In genomic region chr1:66758247-66758755, GRCh38 we compare ENCODE assay signal across 8 cellular contexts. TPM values are rescaled to one million over a fixed set of nuclear protein-coding genes. Genes with fewer than 3 reads are reported as not detected.
DNase-seq lines count a peak whose midpoint lies in the region; ATAC-seq, FAIRE-seq and TF ChIP-seq lines count a peak whose summit lies in the region.

No MANE protein-coding gene starts in this region.

- intact Hi-C loops in GM12878 (cut with micrococcal nuclease; ENCODE audit: unreplicated experiment): no loop called here

- no peaks in the 10 kb centered on the region for H3K36me3 ChIP-seq in GM12878 (ENCODE audit: control insufficient read depth in 2 of 2, insufficient read depth in 2 of 2, low read length in 1 of 2)
- no peaks in the 10 kb centered on the region for H3K36me3 ChIP-seq in WERI-Rb-1

- peak overlapping the region; percentile 41; the same call in 1 of the 2 replicates for H3K4me2 ChIP-seq in GM12878 (ENCODE audit: control insufficient read depth, insufficient read depth)

- no peak overlapping the region for H3K4me3 Mint-ChIP-seq in T-helper 17 cell

- H3K27me3 ChIP-seq in GM12878 (replicated peaks in 1 of 2; ENCODE audit: control insufficient read depth in 2 of 2, insufficient read depth in 2 of 2, low read length in 1 of 2): no peaks in the 10 kb centered on the region
- H3K27me3 ChIP-seq in WERI-Rb-1 (ENCODE audit: insufficient read depth, low read depth, severe bottlenecking): no peaks in the 10 kb centered on the region
- peaks cover 63% of the 10 kb centered on the region for H3K27me3 ChIP-seq in foreskin keratinocyte

- DNase-seq in GM12864 (ENCODE audit: low read depth): peak; percentile 48
- peak; percentile 40 for DNase-seq in GM12878 (ENCODE audit: low read depth, low spot score)
- no peak for DNase-seq in WERI-Rb-1
- no peak for DNase-seq in SIG-M5 (lab: John Stamatoyannopoulos, UW)
- DNase-seq in foreskin keratinocyte: no peak
- DNase-seq in T-helper 17 cell: no peak

- SMC1A ChIA-PET in GM12878 (lab: Charles Lee; ENCODE audit: uncharacterized antibody, unreplicated experiment): interaction anchor here (0.6 to 1.7 kb wide), 8 partner anchors 8 to 1403 kb away, joined by 3 to 5 read pairs (median 4); no protein-coding TSS in a partner anchor

- no peak overlapping the region; the same call in 1 of the 2 replicates for H2AFZ ChIP-seq in GM12878 (ENCODE audit: control insufficient read depth, low read depth, low read length)

- H3K4me3 ChIP-seq in GM12864 (ENCODE audit: low read depth, low read length) (no peak overlapping the region), GM12878 (no peak overlapping the region), WERI-Rb-1 (ENCODE audit: low read depth, low read length) (no peak overlapping the region)

- 36% methylated on average over 1 of the region's 1 CpG for WGBS in GM12878 (ENCODE audit: insufficient coverage, insufficient replicate concordance, low lambda C conversion rate, missing lambda C conversion rate)

- TF ChIP-seq EP300 in GM12878 (IDR thresholded peaks at IDR 0.05; ENCODE audit: borderline replicate concordance in 1 of 2, control insufficient read depth in 1 of 2, low read depth in 2 of 2, low read length in 2 of 2): no peak

- no peaks in the 10 kb centered on the region for H4K20me1 ChIP-seq in GM12878 (ENCODE audit: control insufficient read depth, insufficient read depth)

- ATAC-seq in GM21529 (IDR thresholded peaks at IDR 0.05; ENCODE audit: unreplicated experiment): peak; percentile 100
- peak; percentile 100 for ATAC-seq in HG03575 (IDR thresholded peaks at IDR 0.05; ENCODE audit: extremely low read depth, insufficient number of reproducible peaks, low FRiP score, unreplicated experiment)
- peak; percentile 98 for ATAC-seq in GM12878
- ATAC-seq in foreskin keratinocyte: no peak
- no peak for ATAC-seq in T-helper 17 cell

- peak; percentile 95 for FAIRE-seq in GM12878 (lab: Jason Lieb, UNC)

- TF ChIP-seq RAD21 in GM12878 (IDR thresholded peaks at IDR 0.05; ENCODE audit: insufficient read depth, low read depth, low read length): no peak

- CTCF ChIA-PET in GM12878 (lab: Yijun Ruan, JAX): interaction anchor here (0.7 to 2.6 kb wide), 6 partner anchors 32 to 453 kb away, joined by 3 to 9 read pairs (median 3); no protein-coding TSS in a partner anchor

- no peaks in the 10 kb centered on the region for H3K79me2 ChIP-seq in GM12878 (ENCODE audit: control insufficient read depth, insufficient read depth, low read length)

- no peaks in the 10 kb centered on the region for H3K9me3 ChIP-seq in GM12878 (replicated peaks; ENCODE audit: control insufficient read depth, insufficient read depth, low read length)
- no peaks in the 10 kb centered on the region for H3K9me3 ChIP-seq in WERI-Rb-1 (ENCODE audit: severe bottlenecking)
- H3K9me3 ChIP-seq in T-helper 17 cell (ENCODE audit: control insufficient read depth, low read length, poor library complexity, severe bottlenecking): no peaks in the 10 kb centered on the region

- TF ChIP-seq CTCF in GM12864 (IDR thresholded peaks at IDR 0.05; ENCODE audit: low read depth, low read length, missing control alignments) (no peak), GM12878 (IDR thresholded peaks at IDR 0.05 in 2 of 3, conservative IDR thresholded peaks at IDR 0.05 in 1 of 3; ENCODE audit: control insufficient read depth in 2 of 3, extremely low read depth in 1 of 3, insufficient read depth in 1 of 3, low read depth in 3 of 3, low read length in 3 of 3) (no peak), WERI-Rb-1 (IDR thresholded peaks at IDR 0.05; ENCODE audit: low read depth, low read length) (no peak), foreskin keratinocyte (conservative IDR thresholded peaks at IDR 0.05) (no peak)

- no peak overlapping the region for H3K9ac ChIP-seq in GM12878 (ENCODE audit: control insufficient read depth, insufficient read depth, low read length)

- H3K4me1 ChIP-seq in GM12878 (ENCODE audit: control insufficient read depth, insufficient read depth, low read length) (peaks cover 5% of the 10 kb centered on the region), foreskin keratinocyte (no peaks in the 10 kb centered on the region)

- BruUV-seq in GM12878 (replicated peaks; lab: Mats Ljungman, UMichigan): no TSS peak

- H3K4me1 Mint-ChIP-seq in T-helper 17 cell: peaks cover 5% of the 10 kb centered on the region

- in situ Hi-C loops in GM12878 (cut with MboI): loop anchor here (25.0 kb wide), 1 partner anchor 729 kb away; no protein-coding TSS in a partner anchor

- no peak for TF ChIP-seq POLR2A in GM12878 (IDR thresholded peaks at IDR 0.05; ENCODE audit: low read depth, low read length)

- H3K27me3 Mint-ChIP-seq in T-helper 17 cell: peaks cover 22% of the 10 kb centered on the region

- H3K27ac Mint-ChIP-seq in T-helper 17 cell: no peak overlapping the region

- RAD21 ChIA-PET in GM12878 (lab: Charles Lee; ENCODE audit: unreplicated experiment): interaction anchor here (0.5 to 1.5 kb wide), 5 partner anchors 10 to 391 kb away, joined by 3 to 6 read pairs (median 3); partner anchors contain the start of gene SLC35D1

- peaks cover 2% of the 10 kb centered on the region for H3K36me3 Mint-ChIP-seq in T-helper 17 cell (ENCODE audit: low read depth)

- H3K27ac ChIP-seq in GM12878 (ENCODE audit: control insufficient read depth, insufficient read depth): no peak overlapping the region
- no peak overlapping the region for H3K27ac ChIP-seq in WERI-Rb-1
- H3K27ac ChIP-seq in foreskin keratinocyte: no peak overlapping the region

- POLR2A ChIA-PET in GM12878 (lab: Charles Lee): interaction anchor here (0.6 kb wide), 1 partner anchor 102 kb away, joined by 3 read pairs; no protein-coding TSS in a partner anchor

TF ChIP-seq in GM12878, 131 proteins besides CTCF, POLR2A, EP300 and RAD21 (continues in another document):
- TF ChIP-seq CBFB (IDR thresholded peaks at IDR 0.05; ENCODE audit: low read depth) (no peak), TCF12 (IDR thresholded peaks at IDR 0.05; ENCODE audit: low read depth, low read length) (no peak)
- TF ChIP-seq, protein P1, sequence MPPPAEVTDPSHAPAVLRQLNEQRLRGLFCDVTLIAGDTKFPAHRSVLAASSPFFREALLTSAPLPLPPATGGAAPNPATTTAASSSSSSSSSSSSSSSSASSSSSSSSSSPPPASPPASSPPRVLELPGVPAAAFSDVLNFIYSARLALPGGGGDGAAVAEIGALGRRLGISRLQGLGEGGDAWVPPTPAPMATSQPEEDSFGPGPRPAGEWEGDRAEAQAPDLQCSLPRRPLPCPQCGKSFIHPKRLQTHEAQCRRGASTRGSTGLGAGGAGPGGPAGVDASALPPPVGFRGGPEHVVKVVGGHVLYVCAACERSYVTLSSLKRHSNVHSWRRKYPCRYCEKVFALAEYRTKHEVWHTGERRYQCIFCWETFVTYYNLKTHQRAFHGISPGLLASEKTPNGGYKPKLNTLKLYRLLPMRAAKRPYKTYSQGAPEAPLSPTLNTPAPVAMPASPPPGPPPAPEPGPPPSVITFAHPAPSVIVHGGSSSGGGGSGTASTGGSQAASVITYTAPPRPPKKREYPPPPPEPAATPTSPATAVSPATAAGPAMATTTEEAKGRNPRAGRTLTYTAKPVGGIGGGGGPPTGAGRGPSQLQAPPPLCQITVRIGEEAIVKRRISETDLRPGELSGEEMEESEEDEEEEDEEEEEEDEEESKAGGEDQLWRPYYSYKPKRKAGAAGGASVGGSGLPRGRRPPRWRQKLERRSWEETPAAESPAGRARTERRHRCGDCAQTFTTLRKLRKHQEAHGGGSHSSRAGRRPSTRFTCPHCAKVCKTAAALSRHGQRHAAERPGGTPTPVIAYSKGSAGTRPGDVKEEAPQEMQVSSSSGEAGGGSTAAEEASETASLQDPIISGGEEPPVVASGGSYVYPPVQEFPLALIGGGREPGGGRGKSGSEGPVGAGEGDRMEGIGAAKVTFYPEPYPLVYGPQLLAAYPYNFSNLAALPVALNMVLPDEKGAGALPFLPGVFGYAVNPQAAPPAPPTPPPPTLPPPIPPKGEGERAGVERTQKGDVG (CRISPR knock-in tag; IDR thresholded peaks at IDR 0.05): no peak

RNA-seq across cellular contexts. Expression of gene DYNLT5, which starts 6.0 kb away (rescaled TPM):
- not detected in 2 replicates for total RNA-seq in GM12878 (2013; cell fraction: nucleolus; rRNA removed)
- not detected in 2 replicates for total RNA-seq in GM12878 (2014; rRNA removed)
- not detected in 2 replicates for total RNA-seq in GM12878 (2014; rRNA removed; fragmentation: Illumina TruSeq; extraction: Trizol)
- not detected in 2 replicates for total RNA-seq in GM12878 (2021)
- not detected for polyA plus RNA-seq in GM12878 (2011; ENCODE audit: low read depth)
- polyA plus RNA-seq in GM12878 (2011; rRNA removed): not detected in 2 replicates
- not detected in 2 replicates for polyA plus RNA-seq in GM12878 (2011; cell fraction: cytosol; rRNA removed)
- polyA plus RNA-seq in GM12878 (2011; cell fraction: nucleus; rRNA removed): not detected in 2 replicates
- polyA plus RNA-seq in GM12878 (2012): not detected in 2 replicates
- not detected in 2 replicates for polyA plus RNA-seq in GM12878 (2014; fragmentation: Illumina TruSeq; extraction: Trizol)
- polyA plus RNA-seq in GM12878 (2014; fragmentation: Nextera tagmentation; extraction: Ambion mirVana): not detected
- not detected in 2 replicates for polyA plus RNA-seq in GM12878 (2014; rRNA removed)
- polyA plus RNA-seq in GM12878 (2016; fragmentation: Nextera tagmentation; extraction: Ambion mirVana): not detected
- not detected in 2 replicates for polyA minus RNA-seq in GM12878 (2011; rRNA and poly(A)+ RNA removed)
- not detected in 2 replicates for polyA minus RNA-seq in GM12878 (2011; cell fraction: cytosol; rRNA and poly(A)+ RNA removed)
- not detected in 2 replicates for polyA minus RNA-seq in GM12878 (2011; cell fraction: nucleus; rRNA and poly(A)+ RNA removed)
- total RNA-seq in foreskin keratinocyte: not detected in 2 replicates
- not detected in 2 replicates for polyA plus RNA-seq in foreskin keratinocyte
- not detected for total RNA-seq in T-helper 17 cell

RNA-seq across cellular contexts. Expression of gene INSL5, which starts 42.8 kb away (rescaled TPM):
- not detected in 2 replicates for total RNA-seq in GM12878 (2013; cell fraction: nucleolus; rRNA removed)
- not detected in 2 replicates for total RNA-seq in GM12878 (2014; rRNA removed)
- not detected in 2 replicates for total RNA-seq in GM12878 (2014; rRNA removed; fragmentation: Illumina TruSeq; extraction: Trizol)
- total RNA-seq in GM12878 (2021): not detected in 2 replicates
- not detected for polyA plus RNA-seq in GM12878 (2011; ENCODE audit: low read depth)
- not detected in 2 replicates for polyA plus RNA-seq in GM12878 (2011; rRNA removed)
- not detected in 2 replicates for polyA plus RNA-seq in GM12878 (2011; cell fraction: cytosol; rRNA removed)
- polyA plus RNA-seq in GM12878 (2011; cell fraction: nucleus; rRNA removed): not detected in 2 replicates
- not detected in 2 replicates for polyA plus RNA-seq in GM12878 (2012)
- polyA plus RNA-seq in GM12878 (2014; fragmentation: Illumina TruSeq; extraction: Trizol): not detected in 2 replicates
- polyA plus RNA-seq in GM12878 (2014; fragmentation: Nextera tagmentation; extraction: Ambion mirVana): under 1 TPM; 0.09 to 0.14 TPM
- not detected in 2 replicates for polyA plus RNA-seq in GM12878 (2014; rRNA removed)
- polyA plus RNA-seq in GM12878 (2016; fragmentation: Nextera tagmentation; extraction: Ambion mirVana): not detected
- not detected in 2 replicates for polyA minus RNA-seq in GM12878 (2011; rRNA and poly(A)+ RNA removed)
- not detected in 2 replicates for polyA minus RNA-seq in GM12878 (2011; cell fraction: cytosol; rRNA and poly(A)+ RNA removed)
- not detected in 2 replicates for polyA minus RNA-seq in GM12878 (2011; cell fraction: nucleus; rRNA and poly(A)+ RNA removed)
- not detected in 2 replicates for total RNA-seq in foreskin keratinocyte
- polyA plus RNA-seq in foreskin keratinocyte: not detected in 2 replicates
- total RNA-seq in T-helper 17 cell: not detected

Comparison
In these comparisons a context has a peak if more than half of its experiments do, and no peak if none do; other contexts are left out.
1. DNase-seq: peak in GM12864 (single experiment) and GM12878 (single experiment); none in WERI-Rb-1 (single experiment), SIG-M5 (single experiment), foreskin keratinocyte (0 of 2) and T-helper 17 cell (0 of 3).
2. ATAC-seq: peak in GM21529 (single experiment), HG03575 (single experiment) and GM12878 (single experiment); none in foreskin keratinocyte (single experiment) and T-helper 17 cell (single experiment).